Comparison of ENCODE assay signal across 8 cellular contexts in the genomic region with DNA sequence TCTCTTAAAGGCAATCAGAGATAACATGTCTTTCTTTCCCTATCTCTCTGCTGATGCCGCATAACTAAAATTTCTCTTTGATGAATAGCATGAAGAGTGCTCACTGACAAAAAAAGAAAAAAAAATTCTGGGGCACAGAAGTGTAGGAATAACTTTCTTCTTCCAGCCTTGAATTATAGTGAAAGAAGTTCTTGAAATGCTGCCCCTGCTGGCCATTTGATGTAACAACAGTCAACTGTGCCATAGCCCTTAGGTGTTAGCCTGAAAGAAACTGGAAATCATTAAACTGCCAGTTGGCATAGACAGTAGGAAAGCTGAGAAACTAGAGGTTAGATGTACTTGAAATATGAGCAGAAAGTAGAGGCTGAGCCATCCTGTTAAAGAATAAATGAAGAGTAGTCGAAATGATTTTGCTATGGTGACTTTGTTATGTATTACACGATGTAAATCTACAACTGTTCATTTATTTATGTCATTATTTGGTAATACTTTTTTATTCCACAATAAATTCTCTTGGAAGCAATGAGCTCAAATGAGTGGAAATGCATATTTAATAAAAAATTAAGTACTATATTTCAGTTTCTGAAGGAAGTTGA. TPM values are rescaled to one million over a fixed set of nuclear protein-coding genes. Genes with fewer than 3 reads are reported as not detected.
A peak's percentile ranks its signal among the peaks of the same experiment; 100 is the strongest.
DNase-seq lines count a peak whose midpoint lies in the region; ATAC-seq, FAIRE-seq and TF ChIP-seq lines count a peak whose summit lies in the region.

No MANE protein-coding gene starts in this region.

- TF ChIP-seq POLR2A in Peyer's patch (IDR thresholded peaks at IDR 0.05) (no peak), transverse colon (IDR thresholded peaks at IDR 0.05) (no peak)

- H3K27me3 ChIP-seq in Peyer's patch (no peaks in the 10 kb centered on the region), liver (ENCODE audit: control insufficient read depth in 4 of 4, insufficient read depth in 4 of 4, low read length in 3 of 4) (no peaks in the 10 kb centered on the region), transverse colon (no peaks in the 10 kb centered on the region)

- H3K4me1 ChIP-seq in Peyer's patch (no peaks in the 10 kb centered on the region), liver (ENCODE audit: control insufficient read depth in 4 of 4, insufficient read depth in 4 of 4, low read length in 3 of 4) (no peaks in the 10 kb centered on the region), transverse colon (no peaks in the 10 kb centered on the region)

- 35% methylated on average over 3 of the region's 3 CpGs for WGBS in liver
- 22 to 43% methylated on average over 3 of the region's 3 CpGs for WGBS in transverse colon (ENCODE audit: low coverage in 1 of 2), 2 donors

- peak; percentile 80 for FAIRE-seq in D721Med (lab: Jason Lieb, UNC)

- intact Hi-C loops in transverse colon (cut with DNase I; ENCODE audit: low total_unique reads): no loop called here

- no peak for TF ChIP-seq EP300 in transverse colon (IDR thresholded peaks at IDR 0.05; ENCODE audit: low read depth)

- H3K9ac ChIP-seq in liver (ENCODE audit: low read depth in 1 of 2, low read length in 2 of 2): no peak overlapping the region

- H3K27ac ChIP-seq in Peyer's patch (no peak overlapping the region), liver (ENCODE audit: low read depth in 1 of 2, low read length in 2 of 2) (no peak overlapping the region), transverse colon (no peak overlapping the region)

- H3K4me3 ChIP-seq in Peyer's patch (no peak overlapping the region), cardiac fibroblast (replicated peaks in 1 of 2; ENCODE audit: low read depth in 2 of 2, low read length in 2 of 2) (no peak overlapping the region), liver (ENCODE audit: low read depth in 1 of 3, low read length in 3 of 3) (no peak overlapping the region), transverse colon (no peak overlapping the region)

- no peak for DNase-seq in D721Med (ENCODE audit: insufficient read length, low spot score)
- DNase-seq in Peyer's patch: peak in 1 of 3 donors; percentile 69
- peak; percentile 64 to 67 for DNase-seq in cardiac fibroblast (ENCODE audit: low read depth in 2 of 2)
- DNase-seq in transverse colon: peak; percentile 47

- peak; percentile 62 to 71 for TF ChIP-seq RAD21 in liver (IDR thresholded peaks at IDR 0.05)

- no peaks in the 10 kb centered on the region for H3K36me3 ChIP-seq in Peyer's patch
- no peaks in the 10 kb centered on the region for H3K36me3 ChIP-seq in liver (ENCODE audit: control insufficient read depth in 4 of 4, insufficient read depth in 3 of 4, low read depth in 1 of 4, low read length in 3 of 4)
- peaks cover 0 to 1% (median 0%) of the 10 kb centered on the region in 4 donors for H3K36me3 ChIP-seq in transverse colon

- in situ Hi-C loops in transverse colon (cut with MboI; ENCODE audit: low pct_ligation_motif_present in 1 of 4, low pct_unique_long_range_greater_than_20kb in 1 of 4, low sequenced_read_pairs in 3 of 4): no loop called here

- H3K9me3 ChIP-seq in Peyer's patch (no peaks in the 10 kb centered on the region), liver (ENCODE audit: control insufficient read depth in 4 of 4, low read length in 3 of 4) (no peaks in the 10 kb centered on the region), transverse colon (peaks cover 0 to 7% of the 10 kb centered on the region in 2 donors)

- peak; percentile 67 for ATAC-seq in GM21515 (IDR thresholded peaks at IDR 0.05; ENCODE audit: unreplicated experiment)
- ATAC-seq in HG02970 (IDR thresholded peaks at IDR 0.05; ENCODE audit: low FRiP score, unreplicated experiment): no peak
- no peak for ATAC-seq in HG03196 (IDR thresholded peaks at IDR 0.05; ENCODE audit: unreplicated experiment)

- TF ChIP-seq CTCF in D721Med (IDR thresholded peaks at IDR 0.05; ENCODE audit: insufficient read depth, missing control alignments): peak; percentile 76
- TF ChIP-seq CTCF in Peyer's patch (IDR thresholded peaks at IDR 0.05): peak; percentile 34 to 73 (median 68)
- peak; percentile 76 for TF ChIP-seq CTCF in cardiac fibroblast (IDR thresholded peaks at IDR 0.05; ENCODE audit: low read depth, low read length)
- peak; percentile 80 for TF ChIP-seq CTCF in liver (IDR thresholded peaks at IDR 0.05; ENCODE audit: low read depth, low read length, missing input control)
- peak; percentile 60 to 89 (median 84) for TF ChIP-seq CTCF in transverse colon (IDR thresholded peaks at IDR 0.05)

TF ChIP-seq in liver, 16 proteins besides CTCF, POLR2A, EP300 and RAD21:
- TF ChIP-seq JUND (IDR thresholded peaks at IDR 0.05) (no peak), FOXA1 (IDR thresholded peaks at IDR 0.05) (no peak), SP1 (IDR thresholded peaks at IDR 0.05) (no peak)
- TF ChIP-seq, protein P1, sequence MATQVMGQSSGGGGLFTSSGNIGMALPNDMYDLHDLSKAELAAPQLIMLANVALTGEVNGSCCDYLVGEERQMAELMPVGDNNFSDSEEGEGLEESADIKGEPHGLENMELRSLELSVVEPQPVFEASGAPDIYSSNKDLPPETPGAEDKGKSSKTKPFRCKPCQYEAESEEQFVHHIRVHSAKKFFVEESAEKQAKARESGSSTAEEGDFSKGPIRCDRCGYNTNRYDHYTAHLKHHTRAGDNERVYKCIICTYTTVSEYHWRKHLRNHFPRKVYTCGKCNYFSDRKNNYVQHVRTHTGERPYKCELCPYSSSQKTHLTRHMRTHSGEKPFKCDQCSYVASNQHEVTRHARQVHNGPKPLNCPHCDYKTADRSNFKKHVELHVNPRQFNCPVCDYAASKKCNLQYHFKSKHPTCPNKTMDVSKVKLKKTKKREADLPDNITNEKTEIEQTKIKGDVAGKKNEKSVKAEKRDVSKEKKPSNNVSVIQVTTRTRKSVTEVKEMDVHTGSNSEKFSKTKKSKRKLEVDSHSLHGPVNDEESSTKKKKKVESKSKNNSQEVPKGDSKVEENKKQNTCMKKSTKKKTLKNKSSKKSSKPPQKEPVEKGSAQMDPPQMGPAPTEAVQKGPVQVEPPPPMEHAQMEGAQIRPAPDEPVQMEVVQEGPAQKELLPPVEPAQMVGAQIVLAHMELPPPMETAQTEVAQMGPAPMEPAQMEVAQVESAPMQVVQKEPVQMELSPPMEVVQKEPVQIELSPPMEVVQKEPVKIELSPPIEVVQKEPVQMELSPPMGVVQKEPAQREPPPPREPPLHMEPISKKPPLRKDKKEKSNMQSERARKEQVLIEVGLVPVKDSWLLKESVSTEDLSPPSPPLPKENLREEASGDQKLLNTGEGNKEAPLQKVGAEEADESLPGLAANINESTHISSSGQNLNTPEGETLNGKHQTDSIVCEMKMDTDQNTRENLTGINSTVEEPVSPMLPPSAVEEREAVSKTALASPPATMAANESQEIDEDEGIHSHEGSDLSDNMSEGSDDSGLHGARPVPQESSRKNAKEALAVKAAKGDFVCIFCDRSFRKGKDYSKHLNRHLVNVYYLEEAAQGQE (IDR thresholded peaks at IDR 0.05): no peak

RNA-seq across cellular contexts. Expression of a gene that starts 48.3 kb away (rescaled TPM):
- 10 to 100 TPM; 14.7 to 37.1 (median 24.5) TPM for total RNA-seq in Peyer's patch
- 1 to 10 TPM; 2.5 to 8.8 TPM for total RNA-seq in liver
- polyA plus RNA-seq in liver: 10 to 100 TPM in 1 of 2 donors, 1 to 10 TPM in 1; 6.6 to 10.2 TPM
- 10 to 100 TPM; 29.2 to 42.2 (median 38.2) TPM for total RNA-seq in transverse colon
